19 cellular contexts compared by ENCODE assay signal in genomic region chr14:104439625-104440024, GRCh38.
DNase-seq lines count a peak whose midpoint lies in the region; ATAC-seq, FAIRE-seq and TF ChIP-seq lines count a peak whose summit lies in the region.
"Had no signal": no experiment of that assay in that cellular context is flagged by ENCODE, and none has a peak within 500 bp of the region (broad histone marks: within the 10 kb centered on the region; RNA-seq: fewer than 3 reads in every experiment).

No MANE protein-coding gene starts in this region.

- POLR2A ChIA-PET in activated CD8-positive, alpha-beta T cell treated with anti-CD3 and anti-CD28 coated beads, Interleukin-2, amount 10 ng/mL, durations not matched to agents 7 days and 5 days (lab: Charles Lee) = no interaction called here
- POLR2A ChIA-PET in activated CD8-positive, alpha-beta T cell treated with anti-CD3 and anti-CD28 coated beads for 36 hours (lab: Charles Lee) = no interaction called here
- POLR2A ChIA-PET in CD8-positive, alpha-beta T cell (lab: Charles Lee) = no interaction called here

- CTCF ChIA-PET in activated CD8-positive, alpha-beta T cell treated with anti-CD3 and anti-CD28 coated beads, Interleukin-2, amount 10 ng/mL, durations not matched to agents 7 days and 5 days (lab: Charles Lee) = no interaction called here
- CTCF ChIA-PET in activated CD8-positive, alpha-beta T cell treated with anti-CD3 and anti-CD28 coated beads for 36 hours (lab: Charles Lee) = no interaction called here
- CTCF ChIA-PET in CD8-positive, alpha-beta T cell (lab: Charles Lee) = no interaction called here

- no peaks in the 10 kb centered on the region for H3K36me3 ChIP-seq in CD8-positive, alpha-beta T cell (ENCODE audit: insufficient read depth, low read length)
- no peaks in the 10 kb centered on the region for H3K36me3 ChIP-seq in bronchial epithelial cell (ENCODE audit: control insufficient read depth, insufficient read depth, low read length)
- H3K36me3 ChIP-seq: BE2C had no signal

- intact Hi-C loops in activated CD8-positive, alpha-beta T cell treated with anti-CD3 and anti-CD28 coated beads for 36 hours (cut with micrococcal nuclease) = no loop called here
- intact Hi-C loops in CD8-positive, alpha-beta T cell (cut with DNase I, micrococcal nuclease) = no loop called here

- H3K27ac Mint-ChIP-seq in activated CD8-positive, alpha-beta T cell treated with anti-CD3 and anti-CD28 coated beads, Interleukin-2, amount 10 ng/mL, durations not matched to agents 7 days and 5 days = no peak overlapping the region
- no peak overlapping the region for H3K27ac Mint-ChIP-seq in activated CD8-positive, alpha-beta T cell treated with anti-CD3 and anti-CD28 coated beads for 36 hours
- peak overlapping the region; percentile 2 for H3K27ac Mint-ChIP-seq in CD8-positive, alpha-beta T cell
- H3K27ac Mint-ChIP-seq in osteocyte (ENCODE audit: unreplicated experiment) = no peak overlapping the region
- H3K27ac Mint-ChIP-seq: CD4-positive, alpha-beta T cell; H9; IgD-negative memory B cell had no signal

- H3K4me1 Mint-ChIP-seq in activated CD8-positive, alpha-beta T cell treated with anti-CD3 and anti-CD28 coated beads, Interleukin-2, amount 10 ng/mL, durations not matched to agents 7 days and 5 days (ENCODE audit: low read depth) = no peaks in the 10 kb centered on the region
- H3K4me1 Mint-ChIP-seq in activated CD8-positive, alpha-beta T cell treated with anti-CD3 and anti-CD28 coated beads for 36 hours (ENCODE audit: low read depth) = no peaks in the 10 kb centered on the region
- H3K4me1 Mint-ChIP-seq in CD8-positive, alpha-beta T cell (ENCODE audit: low read depth) = peaks cover 2% of the 10 kb centered on the region
- no peaks in the 10 kb centered on the region for H3K4me1 Mint-ChIP-seq in osteocyte (ENCODE audit: unreplicated experiment)
- H3K4me1 Mint-ChIP-seq: IgD-negative memory B cell had no signal

- H3K9me3 Mint-ChIP-seq in activated CD8-positive, alpha-beta T cell treated with anti-CD3 and anti-CD28 coated beads, Interleukin-2, amount 10 ng/mL, durations not matched to agents 7 days and 5 days (ENCODE audit: insufficient read depth) = no peaks in the 10 kb centered on the region
- H3K9me3 Mint-ChIP-seq in activated CD8-positive, alpha-beta T cell treated with anti-CD3 and anti-CD28 coated beads for 36 hours = peaks cover 5% of the 10 kb centered on the region
- no peaks in the 10 kb centered on the region for H3K9me3 Mint-ChIP-seq in CD8-positive, alpha-beta T cell
- H3K9me3 Mint-ChIP-seq in osteocyte (ENCODE audit: unreplicated experiment) = no peaks in the 10 kb centered on the region
- H3K9me3 Mint-ChIP-seq: CD4-positive, alpha-beta T cell had no signal

- no peaks in the 10 kb centered on the region for H3K27me3 Mint-ChIP-seq in activated CD8-positive, alpha-beta T cell treated with anti-CD3 and anti-CD28 coated beads, Interleukin-2, amount 10 ng/mL, durations not matched to agents 7 days and 5 days (ENCODE audit: low read depth)
- no peaks in the 10 kb centered on the region for H3K27me3 Mint-ChIP-seq in activated CD8-positive, alpha-beta T cell treated with anti-CD3 and anti-CD28 coated beads for 36 hours
- H3K27me3 Mint-ChIP-seq in CD8-positive, alpha-beta T cell (ENCODE audit: low read depth) = no peaks in the 10 kb centered on the region
- H3K27me3 Mint-ChIP-seq in osteocyte (ENCODE audit: unreplicated experiment) = no peaks in the 10 kb centered on the region
- H3K27me3 Mint-ChIP-seq: CD4-positive, alpha-beta T cell had no signal

- no peak overlapping the region for H3K4me3 Mint-ChIP-seq in activated CD8-positive, alpha-beta T cell treated with anti-CD3 and anti-CD28 coated beads, Interleukin-2, amount 10 ng/mL, durations not matched to agents 7 days and 5 days
- no peak overlapping the region for H3K4me3 Mint-ChIP-seq in activated CD8-positive, alpha-beta T cell treated with anti-CD3 and anti-CD28 coated beads for 36 hours
- no peak overlapping the region for H3K4me3 Mint-ChIP-seq in CD8-positive, alpha-beta T cell
- no peak overlapping the region for H3K4me3 Mint-ChIP-seq in osteocyte (ENCODE audit: unreplicated experiment)
- H3K4me3 Mint-ChIP-seq: CD4-positive, alpha-beta T cell; H9; IgD-negative memory B cell had no signal

- no peaks in the 10 kb centered on the region for H3K9me3 ChIP-seq in CD8-positive, alpha-beta T cell (ENCODE audit: low read length)
- H3K9me3 ChIP-seq: BE2C had no signal

- peak; percentile 12 for DNase-seq in activated CD8-positive, alpha-beta T cell treated with anti-CD3 and anti-CD28 coated beads, Interleukin-2, amount 10 ng/mL, durations not matched to agents 7 days and 5 days
- DNase-seq in activated CD8-positive, alpha-beta T cell treated with anti-CD3 and anti-CD28 coated beads for 36 hours = no peak
- DNase-seq in CD8-positive, alpha-beta T cell = peak in 1 of 7 experiments; percentile 2
- DNase-seq in bronchial epithelial cell (ENCODE audit: low read depth) (no peak), osteocyte (ENCODE audit: extremely low spot score, unreplicated experiment) (peak; percentile 40), foreskin keratinocyte (no peak)
- DNase-seq: ACHN; BE2C; C1 segment of cervical spinal cord; CD4-positive, alpha-beta T cell; DMS153; DMS79; GDM1; H9 had no signal

- H3K27ac ChIP-seq in CD8-positive, alpha-beta T cell (ENCODE audit: low read depth, low read length) = no peak overlapping the region
- no peak overlapping the region for H3K27ac ChIP-seq in foreskin keratinocyte

- H3K4me3 ChIP-seq in CD8-positive, alpha-beta T cell (ENCODE audit: low read depth, low read length) = no peak overlapping the region
- no peak overlapping the region for H3K4me3 ChIP-seq in bronchial epithelial cell (ENCODE audit: low read depth, low read length)

- H3K36me3 Mint-ChIP-seq in activated CD8-positive, alpha-beta T cell treated with anti-CD3 and anti-CD28 coated beads, Interleukin-2, amount 10 ng/mL, durations not matched to agents 7 days and 5 days (ENCODE audit: low read depth) = no peaks in the 10 kb centered on the region
- no peaks in the 10 kb centered on the region for H3K36me3 Mint-ChIP-seq in activated CD8-positive, alpha-beta T cell treated with anti-CD3 and anti-CD28 coated beads for 36 hours (ENCODE audit: low read depth)
- no peaks in the 10 kb centered on the region for H3K36me3 Mint-ChIP-seq in CD8-positive, alpha-beta T cell
- no peaks in the 10 kb centered on the region for H3K36me3 Mint-ChIP-seq in osteocyte (ENCODE audit: unreplicated experiment)
- H3K36me3 Mint-ChIP-seq: IgD-negative memory B cell had no signal

- no peak for ATAC-seq in activated CD8-positive, alpha-beta T cell treated with anti-CD3 and anti-CD28 coated beads, Interleukin-2, amount 10 ng/mL, durations not matched to agents 7 days and 5 days
- ATAC-seq in activated CD8-positive, alpha-beta T cell treated with anti-CD3 and anti-CD28 coated beads for 36 hours = no peak
- ATAC-seq in CD8-positive, alpha-beta T cell = no peak
- ATAC-seq in HG02759 (IDR thresholded peaks at IDR 0.05; ENCODE audit: unreplicated experiment) = no peak
- ATAC-seq in foreskin keratinocyte = no peak
- ATAC-seq: HepG2 had no signal

- no peaks in the 10 kb centered on the region for H3K4me1 ChIP-seq in CD8-positive, alpha-beta T cell (ENCODE audit: insufficient read depth, low read length)
- H3K4me1 ChIP-seq in foreskin keratinocyte = no peaks in the 10 kb centered on the region

- peak; percentile 47 for FAIRE-seq in bronchial epithelial cell (lab: Jason Lieb, UNC)
- FAIRE-seq: A204.1, H1, HepG2 had no signal

- H3K27me3 ChIP-seq in CD8-positive, alpha-beta T cell (ENCODE audit: insufficient read depth, low read length) = no peaks in the 10 kb centered on the region
- H3K27me3 ChIP-seq in bronchial epithelial cell (ENCODE audit: control insufficient read depth, insufficient read depth, low read length) = no peaks in the 10 kb centered on the region
- no peaks in the 10 kb centered on the region for H3K27me3 ChIP-seq in foreskin keratinocyte
- H3K27me3 ChIP-seq: BE2C had no signal

- TF ChIP-seq CTCF in activated CD8-positive, alpha-beta T cell treated with anti-CD3 and anti-CD28 coated beads for 36 hours (IDR thresholded peaks at IDR 0.05) = no peak
- TF ChIP-seq CTCF in CD8-positive, alpha-beta T cell (IDR thresholded peaks at IDR 0.05) = no peak
- TF ChIP-seq CTCF in bronchial epithelial cell (IDR thresholded peaks at IDR 0.05; ENCODE audit: insufficient read depth, low read length, severe bottlenecking) (no peak), osteocyte (IDR thresholded peaks at IDR 0.05) (no peak), foreskin keratinocyte (conservative IDR thresholded peaks at IDR 0.05) (no peak)

Comparison
In these comparisons a context has a peak if more than half of its experiments do, and no peak if none do; other contexts are left out.
1. DNase-seq: peak in activated CD8-positive, alpha-beta T cell treated with anti-CD3 and anti-CD28 coated beads, Interleukin-2, amount 10 ng/mL, durations not matched to agents 7 days and 5 days (single experiment) and osteocyte (single experiment); none in activated CD8-positive, alpha-beta T cell treated with anti-CD3 and anti-CD28 coated beads for 36 hours (single experiment), bronchial epithelial cell (single experiment) and foreskin keratinocyte (0 of 2).